8 cellular contexts compared by ENCODE assay signal in the genomic region with DNA sequence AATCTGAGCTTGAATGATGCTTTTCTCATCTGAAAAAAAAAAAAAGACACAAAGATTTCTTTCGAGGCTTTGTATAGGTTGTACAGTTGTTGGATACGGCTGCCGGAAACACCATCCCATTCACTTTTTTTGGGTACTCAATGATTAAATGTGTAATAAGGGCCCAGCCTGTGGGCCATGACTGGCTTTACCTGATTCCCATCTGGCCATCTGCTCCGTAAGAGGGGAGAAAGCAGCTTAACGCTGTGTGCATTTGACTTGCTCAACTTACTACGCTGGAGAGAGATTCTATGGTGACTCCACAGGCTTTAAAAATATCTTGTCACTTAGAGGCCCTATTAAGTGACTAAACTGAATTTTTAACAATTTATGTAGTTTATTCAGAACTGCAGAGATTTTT. TPM values are rescaled to one million over a fixed set of nuclear protein-coding genes. Genes with fewer than 3 reads are reported as not detected.
A peak's percentile ranks its signal among the peaks of the same experiment; 100 is the strongest.
DNase-seq lines count a peak whose midpoint lies in the region; ATAC-seq and TF ChIP-seq lines count a peak whose summit lies in the region.

No MANE protein-coding gene starts in this region.

- H3K9me3 ChIP-seq in suprapubic skin = no peaks in the 10 kb centered on the region

- H3K4me3 Mint-ChIP-seq in activated CD4-positive, alpha-beta T cell treated with anti-CD3 and anti-CD28 coated beads for 36 hours = peak overlapping the region; percentile 79
- H3K4me3 Mint-ChIP-seq in activated T-helper 2 cell treated with anti-CD3 and anti-CD28 coated beads, Interferon-gamma antibody, Interleukin-2, Interleukin-4, amounts not matched to agents 10 μg/mL and 5 μg/mL and 100 μg/mL, durations not matched to agents 14 hours and 24 hours and 36 hours (ENCODE audit: low read depth) = peak overlapping the region; percentile 84

- intact Hi-C loops in activated CD4-positive, alpha-beta T cell treated with anti-CD3 and anti-CD28 coated beads for 36 hours (cut with DNase I, micrococcal nuclease) = loop anchor here (5.0 kb wide), 4 partner anchors 179 to 936 kb away; partner anchors contain the start of genes ELAVL1 (in 1 of the 2), MAP2K7 (in 1 of the 2) and ZNF846 (in 1 of the 2)
- intact Hi-C loops in activated T-helper 2 cell treated with anti-CD3 and anti-CD28 coated beads, Interferon-gamma antibody, Interleukin-2, Interleukin-4, amounts not matched to agents 10 μg/mL and 5 μg/mL and 100 μg/mL, durations not matched to agents 14 hours and 24 hours and 36 hours (cut with micrococcal nuclease) = no loop called here

- 54% methylated on average over 6 of the region's 6 CpGs for WGBS in suprapubic skin

- H3K27me3 Mint-ChIP-seq in activated CD4-positive, alpha-beta T cell treated with anti-CD3 and anti-CD28 coated beads for 36 hours = no peaks in the 10 kb centered on the region
- no peaks in the 10 kb centered on the region for H3K27me3 Mint-ChIP-seq in activated T-helper 2 cell treated with anti-CD3 and anti-CD28 coated beads, Interferon-gamma antibody, Interleukin-2, Interleukin-4, amounts not matched to agents 10 μg/mL and 5 μg/mL and 100 μg/mL, durations not matched to agents 14 hours and 24 hours and 36 hours (ENCODE audit: low read depth)

- H3K4me1 Mint-ChIP-seq in activated CD4-positive, alpha-beta T cell treated with anti-CD3 and anti-CD28 coated beads for 36 hours = peaks cover 19% of the 10 kb centered on the region
- peaks cover 13% of the 10 kb centered on the region for H3K4me1 Mint-ChIP-seq in activated T-helper 2 cell treated with anti-CD3 and anti-CD28 coated beads, Interferon-gamma antibody, Interleukin-2, Interleukin-4, amounts not matched to agents 10 μg/mL and 5 μg/mL and 100 μg/mL, durations not matched to agents 14 hours and 24 hours and 36 hours (ENCODE audit: low read depth)

- no peaks in the 10 kb centered on the region for H3K27me3 ChIP-seq in suprapubic skin

- no peak for DNase-seq in activated CD4-positive, alpha-beta T cell treated with anti-CD3 and anti-CD28 coated beads for 36 hours
- DNase-seq in activated CD4-positive, alpha-beta T cell treated with anti-CD3 and anti-CD28 coated beads for 4 hours = no peak
- no peak for DNase-seq in activated T-helper 2 cell treated with anti-CD3 and anti-CD28 coated beads, Interferon-gamma antibody, Interleukin-2, Interleukin-4, amounts not matched to agents 10 μg/mL and 5 μg/mL and 100 μg/mL, durations not matched to agents 14 hours and 24 hours and 36 hours (ENCODE audit: low spot score)
- DNase-seq in iris pigment epithelial cell (ENCODE audit: low read depth) = peak; percentile 4
- DNase-seq in suprapubic skin (ENCODE audit: low spot score in 2 of 2) = no peak
- no peak for DNase-seq in activated gamma-delta T cell (lab: John Stamatoyannopoulos, UW)
- DNase-seq in A172 (ENCODE audit: low spot score) = no peak
- no peak for DNase-seq in GM19238 (ENCODE audit: insufficient read length, low spot score)

- H3K4me1 ChIP-seq in suprapubic skin = peaks cover 10% of the 10 kb centered on the region

- peaks cover 26% of the 10 kb centered on the region for H3K36me3 ChIP-seq in suprapubic skin

- no peak for TF ChIP-seq POLR2A in suprapubic skin (IDR thresholded peaks at IDR 0.05)

- TF ChIP-seq CTCF in suprapubic skin (IDR thresholded peaks at IDR 0.05) = no peak

- H3K27ac ChIP-seq in suprapubic skin = peak overlapping the region; percentile 98

- TF ChIP-seq EP300 in suprapubic skin (IDR thresholded peaks at IDR 0.05) = no peak

- no peaks in the 10 kb centered on the region for H3K9me3 Mint-ChIP-seq in activated CD4-positive, alpha-beta T cell treated with anti-CD3 and anti-CD28 coated beads for 36 hours (ENCODE audit: low read depth)
- H3K9me3 Mint-ChIP-seq in activated T-helper 2 cell treated with anti-CD3 and anti-CD28 coated beads, Interferon-gamma antibody, Interleukin-2, Interleukin-4, amounts not matched to agents 10 μg/mL and 5 μg/mL and 100 μg/mL, durations not matched to agents 14 hours and 24 hours and 36 hours = peaks cover 11% of the 10 kb centered on the region

- peak overlapping the region; percentile 99 for H3K4me3 ChIP-seq in suprapubic skin

- POLR2A ChIA-PET in activated CD4-positive, alpha-beta T cell treated with anti-CD3 and anti-CD28 coated beads for 36 hours (lab: Charles Lee) = no interaction called here

- no peak for ATAC-seq in activated CD4-positive, alpha-beta T cell treated with anti-CD3 and anti-CD28 coated beads for 36 hours

- CTCF ChIA-PET in activated CD4-positive, alpha-beta T cell treated with anti-CD3 and anti-CD28 coated beads for 36 hours (lab: Charles Lee) = interaction anchor here (1.2 kb wide), 1 partner anchor 22 kb away, joined by 3 read pairs; no protein-coding TSS in a partner anchor

- peaks cover 27% of the 10 kb centered on the region for H3K36me3 Mint-ChIP-seq in activated CD4-positive, alpha-beta T cell treated with anti-CD3 and anti-CD28 coated beads for 36 hours (ENCODE audit: low read depth)
- H3K36me3 Mint-ChIP-seq in activated T-helper 2 cell treated with anti-CD3 and anti-CD28 coated beads, Interferon-gamma antibody, Interleukin-2, Interleukin-4, amounts not matched to agents 10 μg/mL and 5 μg/mL and 100 μg/mL, durations not matched to agents 14 hours and 24 hours and 36 hours (ENCODE audit: low read depth) = peaks cover 22% of the 10 kb centered on the region

- H3K27ac Mint-ChIP-seq in activated CD4-positive, alpha-beta T cell treated with anti-CD3 and anti-CD28 coated beads for 36 hours = peak overlapping the region; percentile 84
- H3K27ac Mint-ChIP-seq in activated T-helper 2 cell treated with anti-CD3 and anti-CD28 coated beads, Interferon-gamma antibody, Interleukin-2, Interleukin-4, amounts not matched to agents 10 μg/mL and 5 μg/mL and 100 μg/mL, durations not matched to agents 14 hours and 24 hours and 36 hours = peak overlapping the region; percentile 82

RNA-seq across cellular contexts. Expression of gene ZNF558, which starts 0.7 kb away (rescaled TPM):
- 10 to 100 TPM; 31.8 to 33.5 TPM for total RNA-seq in activated CD4-positive, alpha-beta T cell treated with anti-CD3 and anti-CD28 coated beads for 36 hours
- 23.1 and 26.0 TPM in 2 replicates for total RNA-seq in activated T-helper 2 cell treated with anti-CD3 and anti-CD28 coated beads, Interferon-gamma antibody, Interleukin-2, Interleukin-4, amounts not matched to agents 10 μg/mL and 5 μg/mL and 100 μg/mL, durations not matched to agents 14 hours and 24 hours and 36 hours
- 10 to 100 TPM; 27.2 to 66.8 (median 36.6) TPM for total RNA-seq in suprapubic skin
- total RNA-seq in A172 (2014; rRNA removed; shearing (Covaris generic)) = 19.3 and 20.0 TPM in 2 replicates

RNA-seq across cellular contexts. Expression of gene MBD3L1, which starts 0.8 kb away (rescaled TPM):
- not detected for total RNA-seq in activated CD4-positive, alpha-beta T cell treated with anti-CD3 and anti-CD28 coated beads for 36 hours
- total RNA-seq in activated T-helper 2 cell treated with anti-CD3 and anti-CD28 coated beads, Interferon-gamma antibody, Interleukin-2, Interleukin-4, amounts not matched to agents 10 μg/mL and 5 μg/mL and 100 μg/mL, durations not matched to agents 14 hours and 24 hours and 36 hours = not detected in 2 replicates
- total RNA-seq in suprapubic skin = not detected
- not detected in 2 replicates for total RNA-seq in A172 (2014; rRNA removed; shearing (Covaris generic))
